ENCODE assay signal across 18 cellular contexts in genomic region chr19:58353717-58354477, GRCh38.
"Had no signal": no experiment of that assay in that cellular context is flagged by ENCODE, and none has a peak within 500 bp of the region (broad histone marks: within the 10 kb centered on the region; RNA-seq: fewer than 3 reads in every experiment).

No MANE protein-coding gene starts in this region.

- H3K36me3 ChIP-seq: gastrocnemius medialis, heart left ventricle, uterus had no signal

- H3K4me3 Mint-ChIP-seq: activated naive CD8-positive, alpha-beta T cell treated with anti-CD3 and anti-CD28 coated beads, Interleukin-2, amount 10 ng/mL, durations not matched to agents 7 days and 5 days; endodermal cell had no signal

- H3K9me3 Mint-ChIP-seq: activated naive CD8-positive, alpha-beta T cell treated with anti-CD3 and anti-CD28 coated beads, Interleukin-2, amount 10 ng/mL, durations not matched to agents 7 days and 5 days; endodermal cell; naive B cell had no signal

- H3K4me1 Mint-ChIP-seq: endodermal cell had no signal

- H3K27me3 Mint-ChIP-seq: activated naive CD8-positive, alpha-beta T cell treated with anti-CD3 and anti-CD28 coated beads, Interleukin-2, amount 10 ng/mL, durations not matched to agents 7 days and 5 days had no signal

- DNase-seq: activated CD4-positive, alpha-beta T cell treated with anti-CD3 and anti-CD28 coated beads for 1 hour; activated CD4-positive, alpha-beta T cell treated with anti-CD3 and anti-CD28 coated beads, Interleukin-2, amount 50 U/mL, for 4 hours; activated naive CD4-positive, alpha-beta T cell; activated naive CD8-positive, alpha-beta T cell treated with anti-CD3 and anti-CD28 coated beads, Interleukin-2, amount 10 ng/mL, durations not matched to agents 7 days and 5 days; activated T-cell treated with anti-CD3 and anti-CD28 coated beads for 4 hours; endodermal cell; erythroblast; gastrocnemius medialis; heart left ventricle; left colon; naive B cell; stimulated activated CD4-positive, alpha-beta T cell treated with anti-CD3 and anti-CD28 coated beads, Interleukin-15, amount 100 ng/mL, for 24 hours; stimulated activated CD4-positive, alpha-beta T cell treated with anti-CD3 and anti-CD28 coated beads, Interleukin-4, amount 100 ng/mL, for 1 hour; stimulated activated naive CD4-positive, alpha-beta T cell; T1000; tibial artery; uterus had no signal

- H3K4me3 ChIP-seq: gastrocnemius medialis, heart left ventricle, skin epidermis, tibial artery, uterus had no signal

- H3K27ac ChIP-seq: gastrocnemius medialis, heart left ventricle, skin epidermis, tibial artery, uterus had no signal

- H3K27me3 ChIP-seq: uterus had no signal

- H3K4me1 ChIP-seq: gastrocnemius medialis had no signal

- H3K9me3 ChIP-seq: gastrocnemius medialis, heart left ventricle, tibial artery, uterus had no signal

- H3K27ac Mint-ChIP-seq: activated naive CD8-positive, alpha-beta T cell treated with anti-CD3 and anti-CD28 coated beads, Interleukin-2, amount 10 ng/mL, durations not matched to agents 7 days and 5 days; endodermal cell; naive B cell had no signal

- ATAC-seq: gastrocnemius medialis, heart left ventricle, left colon had no signal
